Comparison of ENCODE assay signal across 22 cellular contexts in genomic region chr5:143390941-143391340, GRCh38. TPM values are rescaled to one million over a fixed set of nuclear protein-coding genes. Genes with fewer than 3 reads are reported as not detected.
DNase-seq lines count a peak whose midpoint lies in the region; ATAC-seq, FAIRE-seq and TF ChIP-seq lines count a peak whose summit lies in the region.
"Had no signal": no experiment of that assay in that cellular context is flagged by ENCODE, and none has a peak within 500 bp of the region (broad histone marks: within the 10 kb centered on the region; RNA-seq: fewer than 3 reads in every experiment).

No MANE protein-coding gene starts in this region.

- BruUV-seq in HepG2 (replicated peaks; lab: Mats Ljungman, UMichigan): no TSS peak

- no peaks in the 10 kb centered on the region for H4K20me1 ChIP-seq in HepG2 (ENCODE audit: insufficient read depth, low read length)

- TF ChIP-seq RAD21 in HepG2 (CRISPR knock-in tag; IDR thresholded peaks at IDR 0.05): no peak

- no peak overlapping the region for H4K91ac ChIP-seq in mesenchymal stem cell (ENCODE audit: low read length)

- no peak overlapping the region for H2AK5ac ChIP-seq in mesenchymal stem cell (ENCODE audit: low read length, severe bottlenecking)

- TF ChIP-seq CTCF in right lobe of liver (IDR thresholded peaks at IDR 0.05) (no peak), HepG2 (CRISPR knock-in tag; IDR thresholded peaks at IDR 0.05) (no peak)

- POLR2A ChIA-PET in HepG2 (lab: Yijun Ruan, JAX): interaction anchor here (1.3 kb wide), 1 partner anchor 14 kb away, joined by 5 read pairs; no protein-coding TSS in a partner anchor

- peaks cover 69% of the 10 kb centered on the region for H3K79me2 ChIP-seq in HepG2 (ENCODE audit: insufficient read depth, low read length)

- H3K27me3 ChIP-seq in right lobe of liver: no peaks in the 10 kb centered on the region
- no peaks in the 10 kb centered on the region for H3K27me3 ChIP-seq in HepG2 (ENCODE audit: control insufficient read depth in 1 of 2, insufficient read depth in 2 of 2, low read length in 2 of 2)
- H3K27me3 ChIP-seq in mesenchymal stem cell (ENCODE audit: control insufficient read depth in 1 of 2, insufficient read depth in 1 of 2, low read length in 2 of 2): no peaks in the 10 kb centered on the region

- no peak for FAIRE-seq in HepG2 (lab: Jason Lieb, UNC)

- peaks cover 7% of the 10 kb centered on the region for H3K79me1 ChIP-seq in mesenchymal stem cell (replicated peaks; ENCODE audit: low read length, poor library complexity, severe bottlenecking)

- no peak overlapping the region for H3K23ac ChIP-seq in mesenchymal stem cell (ENCODE audit: low read length in 2 of 2)

- H3K4me1 ChIP-seq in right lobe of liver: peaks cover 0 to 53% (median 11%) of the 10 kb centered on the region in 4 donors
- H3K4me1 ChIP-seq in HepG2 (ENCODE audit: insufficient read depth, low read length): peaks cover 30% of the 10 kb centered on the region
- no peaks in the 10 kb centered on the region for H3K4me1 ChIP-seq in mesenchymal stem cell (ENCODE audit: control insufficient read depth, insufficient read depth, low read depth, low read length)

- no peak overlapping the region for H2BK12ac ChIP-seq in mesenchymal stem cell (ENCODE audit: low read length in 2 of 2)

- H3K9me3 ChIP-seq in right lobe of liver (no peaks in the 10 kb centered on the region), HepG2 (ENCODE audit: low read length) (peaks cover 5% of the 10 kb centered on the region), mesenchymal stem cell (ENCODE audit: control insufficient read depth, low read length) (no peaks in the 10 kb centered on the region)

- H3K4ac ChIP-seq in mesenchymal stem cell (ENCODE audit: low read depth in 1 of 2, low read length in 2 of 2): no peak overlapping the region

- no peak for TF ChIP-seq EP300 in HepG2 (IDR thresholded peaks at IDR 0.05; ENCODE audit: low read depth in 2 of 2, low read length in 2 of 2)
- no peak for TF ChIP-seq EP300 in HepG2 (CRISPR knock-in tag; IDR thresholded peaks at IDR 0.05; ENCODE audit: borderline replicate concordance)

- intact Hi-C loops in right lobe of liver (cut with DNase I) (no loop called here), HepG2 (cut with micrococcal nuclease; ENCODE audit: unreplicated experiment) (no loop called here)

- H3K14ac ChIP-seq in mesenchymal stem cell (ENCODE audit: low read length in 2 of 2): no peak overlapping the region

- H2BK120ac ChIP-seq in mesenchymal stem cell (ENCODE audit: low read depth, low read length): no peak overlapping the region

- 31% methylated on average over 2 of the region's 2 CpGs for WGBS in right lobe of liver (ENCODE audit: insufficient coverage, low coverage, low lambda C conversion rate, missing lambda C conversion rate)
- 100% methylated on average over 2 of the region's 2 CpGs for WGBS in HepG2 (ENCODE audit: low lambda C conversion rate)
- 100% methylated on average over 2 of the region's 2 CpGs for WGBS in mesenchymal stem cell

- no peak overlapping the region for H3K18ac ChIP-seq in mesenchymal stem cell (ENCODE audit: low read depth in 1 of 2, low read length in 2 of 2)

- H2AFZ ChIP-seq in HepG2 (ENCODE audit: low read length): no peak overlapping the region
- H2AFZ ChIP-seq in mesenchymal stem cell (ENCODE audit: low read depth, low read length): no peak overlapping the region

- peak in 2 of 4 donors; percentile 43 to 56 for ATAC-seq in right lobe of liver
- no peak for ATAC-seq in HepG2
- ATAC-seq: PC-3, SK-N-SH treated with all-trans-retinoic acid at 6 μM for 48 hours had no signal

- H3K36me3 ChIP-seq in right lobe of liver: no peaks in the 10 kb centered on the region
- no peaks in the 10 kb centered on the region for H3K36me3 ChIP-seq in HepG2 (replicated peaks in 1 of 2; ENCODE audit: control insufficient read depth in 1 of 2, insufficient read depth in 2 of 2, low read length in 2 of 2)
- peaks cover 0 to 16% of the 10 kb centered on the region in 2 experiments for H3K36me3 ChIP-seq in mesenchymal stem cell (ENCODE audit: control insufficient read depth in 1 of 2, insufficient read depth in 2 of 2, low read depth in 1 of 2, low read length in 2 of 2)

- H3K4me2 ChIP-seq in HepG2 (ENCODE audit: low read depth, low read length) (no peak overlapping the region), mesenchymal stem cell (ENCODE audit: low read length, poor library complexity, severe bottlenecking) (no peak overlapping the region)

- H3K4me3 ChIP-seq in right lobe of liver (no peak overlapping the region), HepG2 (replicated peaks in 1 of 3; ENCODE audit: insufficient read depth in 1 of 3, low read depth in 2 of 3, low read length in 3 of 3) (no peak overlapping the region), mesenchymal stem cell (ENCODE audit: insufficient read depth in 1 of 2, low read depth in 1 of 2, low read length in 2 of 2) (peak overlapping the region in 1 of 2 experiments; percentile 49)

- no peak overlapping the region for H2BK15ac ChIP-seq in mesenchymal stem cell (ENCODE audit: low read depth, poor library complexity, severe bottlenecking)

- DNase-seq in right lobe of liver (no peak), HepG2 (ENCODE audit: low spot score) (no peak), dedifferentiated amniotic fluid mesenchymal stem cell (ENCODE audit: extremely low spot score) (peak; percentile 42), mesenchymal stem cell (no peak), NCI-H2196 (lab: John Stamatoyannopoulos, UW; ENCODE audit: unreplicated experiment) (no peak), HUDEP-2 (lab: John Stamatoyannopoulos, UW; ENCODE audit: unreplicated experiment in 76 of 76) (no peak), NCI-H1436 treated with DMSO at 0.1 percent for 48 hours (lab: John Stamatoyannopoulos, UW) (no peak), NCI-H446 treated with DMSO at 0.1 percent for 48 hours (lab: John Stamatoyannopoulos, UW) (no peak)
- DNase-seq: DMS 273 treated with DMSO at 0.1 percent for 48 hours, GF-D8, H9, NCI-H1105, NCI-H187, NCI-H2107, NCI-H226, NCI-H524 treated with DMSO at 0.1 percent for 48 hours, PC-3, RPMI8226, SHP77 treated with DMSO at 0.1 percent for 48 hours had no signal

- in situ Hi-C loops in HepG2 (cut with HindIII; ENCODE audit: extremely low pct_ligation_motif_present, low pct_unique_long_range_greater_than_20kb): no loop called here

- no peak overlapping the region for H4K8ac ChIP-seq in mesenchymal stem cell (ENCODE audit: low read length)

- CTCF ChIA-PET in HepG2 (lab: Yijun Ruan, JAX; ENCODE audit: low intra/inter-chr PET ratio, low total read pairs): no interaction called here

- H3K9ac ChIP-seq in HepG2 (ENCODE audit: insufficient read depth, low read depth, low read length) (no peak overlapping the region), mesenchymal stem cell (ENCODE audit: low read length) (peak overlapping the region; percentile 37)

- TF ChIP-seq POLR2A in right lobe of liver (IDR thresholded peaks at IDR 0.05) (no peak), HepG2 (IDR thresholded peaks at IDR 0.05; ENCODE audit: insufficient read depth in 1 of 2, low read depth in 2 of 2, low read length in 2 of 2) (no peak)

- H3K27ac ChIP-seq in right lobe of liver (peak overlapping the region in 2 of 3 donors; percentile 9 to 16), HepG2 (ENCODE audit: extremely low read length, insufficient read depth, low read length) (no peak overlapping the region), mesenchymal stem cell (ENCODE audit: low read length, poor library complexity, severe bottlenecking) (no peak overlapping the region)
- H3K27ac ChIP-seq: 22Rv1, HL-60 had no signal

- no peak overlapping the region for H2BK5ac ChIP-seq in mesenchymal stem cell (ENCODE audit: low read depth, low read length, poor library complexity, severe bottlenecking)

TF ChIP-seq in HepG2, 621 proteins besides CTCF, POLR2A, EP300 and RAD21 (continues in another document):
- TF ChIP-seq NFYB (CRISPR knock-in tag; IDR thresholded peaks at IDR 0.05): no peak
- TF ChIP-seq TCF7 (IDR thresholded peaks at IDR 0.05; ENCODE audit: low read depth): no peak
- TF ChIP-seq REPIN1 (CRISPR knock-in tag; IDR thresholded peaks at IDR 0.05; ENCODE audit: borderline replicate concordance, low read depth): no peak
- TF ChIP-seq, protein P1, sequence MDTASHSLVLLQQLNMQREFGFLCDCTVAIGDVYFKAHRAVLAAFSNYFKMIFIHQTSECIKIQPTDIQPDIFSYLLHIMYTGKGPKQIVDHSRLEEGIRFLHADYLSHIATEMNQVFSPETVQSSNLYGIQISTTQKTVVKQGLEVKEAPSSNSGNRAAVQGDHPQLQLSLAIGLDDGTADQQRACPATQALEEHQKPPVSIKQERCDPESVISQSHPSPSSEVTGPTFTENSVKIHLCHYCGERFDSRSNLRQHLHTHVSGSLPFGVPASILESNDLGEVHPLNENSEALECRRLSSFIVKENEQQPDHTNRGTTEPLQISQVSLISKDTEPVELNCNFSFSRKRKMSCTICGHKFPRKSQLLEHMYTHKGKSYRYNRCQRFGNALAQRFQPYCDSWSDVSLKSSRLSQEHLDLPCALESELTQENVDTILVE (CRISPR knock-in tag; IDR thresholded peaks at IDR 0.05): no peak
- TF ChIP-seq SMARCC2 (IDR thresholded peaks at IDR 0.05): no peak

RNA-seq across cellular contexts. Expression of gene NR3C1, which starts 12.5 kb away (rescaled TPM):
- total RNA-seq in right lobe of liver (10 to 100 TPM; 27.3 to 60.1 (median 47.2) TPM), HepG2 (2016; rRNA removed; fragmentation: Illumina TruSeq; extraction: Trizol) (24.3 and 30.0 TPM in 2 replicates)
- 34.6 and 40.8 TPM in 2 replicates for total RNA-seq in HepG2 (2016; cell fraction: cytosol; rRNA removed; fragmentation: Illumina TruSeq; extraction: Trizol; ENCODE audit: low read depth)
- total RNA-seq in HepG2 (2016; cell fraction: insoluble cytoplasmic fraction; rRNA removed; fragmentation: Illumina TruSeq; extraction: Trizol): 27.6 and 29.7 TPM in 2 replicates
- total RNA-seq in HepG2 (2016; cell fraction: membrane; rRNA removed; fragmentation: Illumina TruSeq; extraction: Trizol): 42.6 and 43.8 TPM in 2 replicates
- total RNA-seq in HepG2 (2016; cell fraction: nucleus; rRNA removed; fragmentation: Illumina TruSeq; extraction: Trizol): 41.0 and 41.5 TPM in 2 replicates
- polyA plus RNA-seq in HepG2 (2011; rRNA removed): 8.9 and 10.0 TPM in 2 replicates
- 4.5 and 7.8 TPM in 2 replicates for polyA plus RNA-seq in HepG2 (2011; cell fraction: cytosol; rRNA removed)
- polyA plus RNA-seq in HepG2 (2011; cell fraction: nucleus; rRNA removed): 4.7 and 5.3 TPM in 2 replicates
- 17.8 and 19.1 TPM in 2 replicates for polyA plus RNA-seq in HepG2 (2012)
- 0.48 and 0.52 TPM in 2 replicates for polyA plus RNA-seq in HepG2 (2016; cell fraction: cytosol; fragmentation: Illumina TruSeq; extraction: Trizol; ENCODE audit: low read depth)
- 14.7 and 15.8 TPM in 2 replicates for polyA plus RNA-seq in HepG2 (2016; cell fraction: insoluble cytoplasmic fraction; fragmentation: Illumina TruSeq; extraction: Trizol; ENCODE audit: low read depth)
- 3.1 and 3.3 TPM in 2 replicates for polyA plus RNA-seq in HepG2 (2016; cell fraction: membrane; fragmentation: Illumina TruSeq; extraction: Trizol; ENCODE audit: low read depth)
- 11.1 and 11.7 TPM in 2 replicates for polyA plus RNA-seq in HepG2 (2016; cell fraction: nucleus; fragmentation: Illumina TruSeq; extraction: Trizol; ENCODE audit: insufficient read depth, low read depth)
- 13.6 and 58.6 TPM in 2 replicates for polyA minus RNA-seq in HepG2 (2011; rRNA and poly(A)+ RNA removed; ENCODE audit: low replicate concordance)
- 18.9 and 21.2 TPM in 2 replicates for polyA minus RNA-seq in HepG2 (2011; cell fraction: cytosol; rRNA and poly(A)+ RNA removed)
- 45.3 and 61.3 TPM in 2 replicates for polyA minus RNA-seq in HepG2 (2011; cell fraction: nucleus; rRNA and poly(A)+ RNA removed)
- polyA plus RNA-seq in mesenchymal stem cell (2013, experiment 1 of 2): 24.7 TPM
- 24.3 TPM for polyA plus RNA-seq in mesenchymal stem cell (2013, experiment 2 of 2)

Comparison
In these comparisons a context has a peak if more than half of its experiments do, and no peak if none do; other contexts are left out.
1. H3K27ac ChIP-seq: peak in right lobe of liver (2 of 3); none in HepG2 (single experiment) and mesenchymal stem cell (single experiment).